2 cellular contexts compared by ENCODE assay signal in genomic region chr4:54602175-54602574, GRCh38. TPM values are rescaled to one million over a fixed set of nuclear protein-coding genes. Genes with fewer than 3 reads are reported as not detected.
"Had no signal": no experiment of that assay in that cellular context is flagged by ENCODE, and none has a peak within 500 bp of the region (broad histone marks: within the 10 kb centered on the region; RNA-seq: fewer than 3 reads in every experiment).

No MANE protein-coding gene starts in this region.

RNA-seq across cellular contexts. Expression of gene KIT, which starts 55.6 kb away (rescaled TPM):
- polyA plus RNA-seq: HepG2, IgD-negative memory B cell had no signal
